In the genomic region with DNA sequence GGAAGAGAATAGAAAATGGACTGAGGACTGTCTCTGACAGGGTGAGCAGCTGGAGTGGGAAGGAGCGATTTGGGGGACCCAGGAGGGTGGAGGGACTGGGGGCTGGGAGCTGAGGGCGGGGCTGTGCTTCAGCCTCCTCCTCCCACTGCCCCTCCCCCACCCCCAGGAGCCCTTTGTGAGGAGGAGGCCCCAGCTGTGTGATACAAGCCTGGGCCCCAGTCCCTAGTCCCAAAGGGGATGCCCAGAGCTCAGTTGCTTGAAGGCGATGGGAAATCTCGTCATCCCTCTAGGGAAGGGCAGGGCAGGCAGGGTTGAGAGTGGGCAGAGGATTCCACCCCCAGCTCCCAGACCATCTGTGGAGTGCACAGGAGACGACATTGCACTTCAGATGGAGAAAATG, we compare ENCODE assay signal across 22 cellular contexts. TPM values are rescaled to one million over a fixed set of nuclear protein-coding genes. Genes with fewer than 3 reads are reported as not detected.
DNase-seq lines count a peak whose midpoint lies in the region; ATAC-seq and TF ChIP-seq lines count a peak whose summit lies in the region.
"Had no signal": no experiment of that assay in that cellular context is flagged by ENCODE, and none has a peak within 500 bp of the region (broad histone marks: within the 10 kb centered on the region; RNA-seq: fewer than 3 reads in every experiment).

A gene (plus strand): TSS at position 251 of the 400 bp plus-strand sequence. CDS start 15 bp downstream, at position 266.

- no peak for ATAC-seq in GM19463 (IDR thresholded peaks at IDR 0.05; ENCODE audit: unreplicated experiment)
- ATAC-seq: GM12878, Panc1 had no signal

- DNase-seq in DMS 273 (lab: John Stamatoyannopoulos, UW; ENCODE audit: unreplicated experiment) (peak; percentile 59), DMS 273 treated with DMSO at 0.1 percent for 48 hours (lab: John Stamatoyannopoulos, UW) (no peak), NCI-H2171 (lab: John Stamatoyannopoulos, UW) (peak; percentile 95), fibroblast of mammary gland (ENCODE audit: low read depth) (peak; percentile 13), osteoblast (ENCODE audit: insufficient read length, low spot score, missing footprints) (no peak), cerebellar nuclear complex (lab: John Stamatoyannopoulos, UW) (no peak), NCI-H226 (no peak)
- DNase-seq: COR-L47, DMS53, GOT3, KG1, NCI-H1048, NCI-H446 treated with DMSO at 0.1 percent for 48 hours, NCI-H774, Right ventricle myocardium superior had no signal

- TF ChIP-seq CTCF in fibroblast of mammary gland (conservative IDR thresholded peaks at IDR 0.05; ENCODE audit: control insufficient read depth, insufficient read depth, low read depth, low read length) (no peak), osteoblast (IDR thresholded peaks at IDR 0.05; ENCODE audit: extremely low read depth, low read depth, low read length) (no peak)

- H3K4me1 ChIP-seq in osteoblast (ENCODE audit: insufficient read depth, low read length), result peaks cover 7% of the 10 kb centered on the region

- no peaks in the 10 kb centered on the region for H4K20me1 ChIP-seq in osteoblast (ENCODE audit: insufficient read depth, low read length)

- no peaks in the 10 kb centered on the region for H3K27me3 ChIP-seq in osteoblast (ENCODE audit: insufficient read depth, low read length)

- no peak within 1 kb of the TSS for H3K4me2 ChIP-seq in osteoblast (ENCODE audit: insufficient read depth, low read length)

- no peak within 1 kb of the TSS for H3K4me3 ChIP-seq in fibroblast of mammary gland (ENCODE audit: control insufficient read depth, low read depth, low read length)
- H3K4me3 ChIP-seq in osteoblast (ENCODE audit: insufficient read depth, low read length), result no peak within 1 kb of the TSS
- H3K4me3 ChIP-seq: GM12878 had no signal

- no peaks in the 10 kb centered on the region for H3K36me3 ChIP-seq in osteoblast (ENCODE audit: insufficient read depth, low read length)

- peak within 1 kb of the TSS; percentile 47 for H2AFZ ChIP-seq in osteoblast (ENCODE audit: low read length)

- peaks cover 3% of the 10 kb centered on the region for H3K9me3 ChIP-seq in osteoblast (ENCODE audit: low read depth, low read length)

- H3K79me2 ChIP-seq in osteoblast (ENCODE audit: insufficient read depth, low read length), result no peaks in the 10 kb centered on the region

- H3K27ac ChIP-seq in osteoblast (ENCODE audit: low read depth, low read length), result no peak within 1 kb of the TSS
- H3K27ac ChIP-seq: 22Rv1, C4-2B had no signal

RNA-seq across cellular contexts. Expression of the gene that starts here (rescaled TPM):
- total RNA-seq in osteoblast, result under 0.01 TPM in 1 of 2 replicates, not detected in the other
- total RNA-seq: G401, GM12878, M059J, Right ventricle myocardium superior had no signal

Comparison
In these comparisons a context has a peak if more than half of its experiments do, and no peak if none do; other contexts are left out.
1. DNase-seq: peak in DMS 273 (single experiment), NCI-H2171 (single experiment) and fibroblast of mammary gland (single experiment); none in DMS 273 treated with DMSO at 0.1 percent for 48 hours (single experiment), osteoblast (single experiment), cerebellar nuclear complex (0 of 2) and NCI-H226 (single experiment).